26 cellular contexts compared by ENCODE assay signal in the genomic region with DNA sequence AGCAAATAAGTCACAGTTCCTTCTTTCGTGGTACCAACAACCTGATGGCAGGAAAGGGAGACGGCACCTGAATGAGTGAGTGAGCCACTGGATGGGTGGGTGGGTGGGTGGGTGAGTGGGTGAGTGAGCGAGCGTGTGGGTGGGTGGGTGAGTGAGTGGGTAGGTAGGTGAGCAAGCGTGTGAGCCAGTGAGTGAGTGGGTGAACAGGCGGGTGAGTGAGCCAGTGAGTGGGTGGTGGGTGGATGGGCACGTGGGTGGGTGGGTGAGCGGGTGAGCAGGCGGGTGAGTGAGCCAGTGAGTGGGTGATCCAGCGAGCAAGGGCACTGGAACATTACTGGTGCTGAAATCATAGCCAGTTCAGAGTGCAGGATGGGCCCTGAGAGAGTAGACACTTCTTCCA.
"Had no signal": no experiment of that assay in that cellular context is flagged by ENCODE, and none has a peak within 500 bp of the region (broad histone marks: within the 10 kb centered on the region; RNA-seq: fewer than 3 reads in every experiment).

No MANE protein-coding gene starts in this region.

- H3K27ac ChIP-seq: ascending aorta, brain microvascular endothelial cell, gastrocnemius medialis, hepatocyte, left ventricle myocardium inferior, ovary, suprapubic skin, tibial artery had no signal

- ATAC-seq: effector memory CD8-positive, alpha-beta T cell; gastrocnemius medialis; stimulated activated memory B cell treated with anti-CD40 and anti-IgM and Interleukin-4, amounts not matched to agents 10 μg/mL and 1 μg/mL and 100 μg/mL, for 72 hours had no signal

- H3K4me1 ChIP-seq: ascending aorta, tibial artery had no signal

- H3K4me1 Mint-ChIP-seq: activated naive CD4-positive, alpha-beta T cell treated with anti-CD3 and anti-CD28 coated beads, Interleukin-2, amount 10 ng/mL, durations not matched to agents 7 days and 5 days; activated naive CD8-positive, alpha-beta T cell treated with anti-CD3 and anti-CD28 coated beads, Interleukin-2, amount 10 ng/mL, durations not matched to agents 7 days and 5 days; stimulated activated memory B cell treated with anti-CD40 and anti-IgM and Interleukin-4, amounts not matched to agents 10 μg/mL and 1 μg/mL and 100 μg/mL, for 72 hours had no signal

- DNase-seq: activated CD4-positive, CD25-positive, alpha-beta regulatory T cell treated with anti-CD3 and anti-CD28 coated beads, Interleukin-2, amount 50 U/mL, for 72 hours; activated gamma-delta T cell; activated naive CD4-positive, alpha-beta T cell treated with anti-CD3 and anti-CD28 coated beads, Interleukin-2, amount 10 ng/mL, durations not matched to agents 7 days and 5 days; activated naive CD8-positive, alpha-beta T cell treated with anti-CD3 and anti-CD28 coated beads, Interleukin-2, amount 10 ng/mL, durations not matched to agents 7 days and 5 days; brain microvascular endothelial cell; cortex of kidney; effector memory CD8-positive, alpha-beta T cell; erythroblast; gastrocnemius medialis; islet precursor cell; left ventricle myocardium inferior; ovary; SK-N-SH; stimulated activated CD4-positive, alpha-beta T cell treated with anti-CD3 and anti-CD28 coated beads, Interleukin-2, amount 100 ng/mL, for 24 hours; SW 1271; T1000; tibial artery had no signal

- H3K4me3 ChIP-seq: ascending aorta, gastrocnemius medialis, hepatocyte, left ventricle myocardium inferior, ovary, smooth muscle cell, suprapubic skin, tibial artery had no signal

- H3K9me3 Mint-ChIP-seq: activated naive CD4-positive, alpha-beta T cell treated with anti-CD3 and anti-CD28 coated beads, Interleukin-2, amount 10 ng/mL, durations not matched to agents 7 days and 5 days; activated naive CD8-positive, alpha-beta T cell treated with anti-CD3 and anti-CD28 coated beads, Interleukin-2, amount 10 ng/mL, durations not matched to agents 7 days and 5 days; activated T-helper 1 cell treated with anti-CD3 and anti-CD28 coated beads, Interleukin-12 subunit alpha, Interleukin-12 subunit beta, Interleukin-2, Interleukin-4 antibody, amounts not matched to agents 30 ng/mL and 10 ng/mL and 1 ng/mL, durations not matched to agents 14 hours and 24 hours and 36 hours; effector memory CD8-positive, alpha-beta T cell; nephron; stimulated activated memory B cell treated with anti-CD40 and anti-IgM and Interleukin-4, amounts not matched to agents 10 μg/mL and 1 μg/mL and 100 μg/mL, for 72 hours; T-helper 1 cell treated with Interleukin-12 subunit alpha and Interleukin-12 subunit beta and Interleukin-4 antibody, amounts not matched to agents 30 μg/mL and 1 μg/mL, for 36 hours had no signal

- H3K9me3 ChIP-seq: ascending aorta, gastrocnemius medialis, left ventricle myocardium inferior, ovary, SK-N-SH, suprapubic skin, tibial artery had no signal

- H3K36me3 Mint-ChIP-seq: activated naive CD4-positive, alpha-beta T cell treated with anti-CD3 and anti-CD28 coated beads, Interleukin-2, amount 10 ng/mL, durations not matched to agents 7 days and 5 days; activated naive CD8-positive, alpha-beta T cell treated with anti-CD3 and anti-CD28 coated beads, Interleukin-2, amount 10 ng/mL, durations not matched to agents 7 days and 5 days; stimulated activated memory B cell treated with anti-CD40 and anti-IgM and Interleukin-4, amounts not matched to agents 10 μg/mL and 1 μg/mL and 100 μg/mL, for 72 hours had no signal

- H3K36me3 ChIP-seq: ascending aorta, brain microvascular endothelial cell, gastrocnemius medialis, left ventricle myocardium inferior, ovary, suprapubic skin, tibial artery had no signal

- H3K27ac Mint-ChIP-seq: activated naive CD4-positive, alpha-beta T cell treated with anti-CD3 and anti-CD28 coated beads, Interleukin-2, amount 10 ng/mL, durations not matched to agents 7 days and 5 days; activated naive CD8-positive, alpha-beta T cell treated with anti-CD3 and anti-CD28 coated beads, Interleukin-2, amount 10 ng/mL, durations not matched to agents 7 days and 5 days; effector memory CD8-positive, alpha-beta T cell; nephron; progenitor cell of endocrine pancreas; stimulated activated memory B cell treated with anti-CD40 and anti-IgM and Interleukin-4, amounts not matched to agents 10 μg/mL and 1 μg/mL and 100 μg/mL, for 72 hours; T-helper 1 cell treated with Interleukin-12 subunit alpha and Interleukin-12 subunit beta and Interleukin-4 antibody, amounts not matched to agents 30 μg/mL and 1 μg/mL, for 36 hours had no signal

- H3K4me3 Mint-ChIP-seq: activated naive CD4-positive, alpha-beta T cell treated with anti-CD3 and anti-CD28 coated beads, Interleukin-2, amount 10 ng/mL, durations not matched to agents 7 days and 5 days; activated naive CD8-positive, alpha-beta T cell treated with anti-CD3 and anti-CD28 coated beads, Interleukin-2, amount 10 ng/mL, durations not matched to agents 7 days and 5 days; activated T-helper 1 cell treated with anti-CD3 and anti-CD28 coated beads, Interleukin-12 subunit alpha, Interleukin-12 subunit beta, Interleukin-2, Interleukin-4 antibody, amounts not matched to agents 30 ng/mL and 10 ng/mL and 1 ng/mL, durations not matched to agents 14 hours and 24 hours and 36 hours; effector memory CD8-positive, alpha-beta T cell; nephron; stimulated activated memory B cell treated with anti-CD40 and anti-IgM and Interleukin-4, amounts not matched to agents 10 μg/mL and 1 μg/mL and 100 μg/mL, for 72 hours; T-helper 1 cell treated with Interleukin-12 subunit alpha and Interleukin-12 subunit beta and Interleukin-4 antibody, amounts not matched to agents 30 μg/mL and 1 μg/mL, for 36 hours had no signal

- H3K27me3 ChIP-seq: ascending aorta, gastrocnemius medialis, ovary had no signal
